Comparison of ENCODE assay signal across 29 cellular contexts in genomic region chr18:68469049-68469625, GRCh38.
"Had no signal": no experiment of that assay in that cellular context is flagged by ENCODE, and none has a peak within 500 bp of the region (broad histone marks: within the 10 kb centered on the region; RNA-seq: fewer than 3 reads in every experiment).

No MANE protein-coding gene starts in this region.

- DNase-seq: activated CD4-positive, alpha-beta T cell treated with anti-CD3 and anti-CD28 coated beads, Interleukin-2, amount 10 ng/mL, durations not matched to agents 24 days and 14 days; activated CD4-positive, alpha-beta T cell treated with anti-CD3 and anti-CD28 coated beads, Interleukin-2, amount 50 U/mL, for 4 hours; activated CD8-positive, alpha-beta T cell treated with anti-CD3 and anti-CD28 coated beads for 36 hours; activated gamma-delta T cell treated with Interleukin-2 at 50 U/mL for 16 hours; activated naive CD4-positive, alpha-beta T cell treated with anti-CD3 and anti-CD28 coated beads for 36 hours; activated T-cell treated with anti-CD3 and anti-CD28 coated beads, Interleukin-2, amount 50 U/mL, for 24 hours; adrenal gland; body of pancreas; NCI-H1105 treated with DMSO at 0.1 percent for 48 hours; NCI-H1436; NCI-H1694; NCI-H1930; NCI-H2081 treated with DMSO at 0.1 percent for 48 hours; NCI-H510A; NCI-H526; NCI-H748 treated with DMSO at 0.1 percent for 48 hours; NK-92 treated with Interleukin-12 subunit alpha and Interleukin-12 subunit beta, amount 100 ng/mL, for 24 hours; PC-9; SIG-M5; SW 1271; T-helper 1 cell; T-helper 2 cell; T-helper 9 cell; WERI-Rb-1 had no signal

- H3K27me3 ChIP-seq: adrenal gland, body of pancreas, breast epithelium had no signal

- H3K4me3 ChIP-seq: adrenal gland, body of pancreas, breast epithelium, PC-9 had no signal

- H3K36me3 Mint-ChIP-seq: activated naive CD4-positive, alpha-beta T cell treated with anti-CD3 and anti-CD28 coated beads, Interleukin-2, amount 50 U/mL, for 72 hours had no signal

- H2AFZ ChIP-seq: PC-9 had no signal

- H3K4me3 Mint-ChIP-seq: activated CD4-positive, alpha-beta T cell treated with anti-CD3 and anti-CD28 coated beads, Interleukin-2, amount 10 ng/mL, durations not matched to agents 24 days and 14 days; activated CD8-positive, alpha-beta T cell treated with anti-CD3 and anti-CD28 coated beads for 36 hours; activated naive CD4-positive, alpha-beta T cell treated with anti-CD3 and anti-CD28 coated beads for 36 hours; activated T-cell treated with anti-CD3 and anti-CD28 coated beads, Interleukin-2, amount 50 U/mL, for 24 hours; activated T-helper 1 cell treated with anti-CD3 and anti-CD28 coated beads, Interleukin-12 subunit alpha, Interleukin-12 subunit beta, Interleukin-2, Interleukin-4 antibody, amounts not matched to agents 30 ng/mL and 10 ng/mL and 1 ng/mL, durations not matched to agents 14 hours and 24 hours and 36 hours had no signal

- H3K27ac Mint-ChIP-seq: activated CD4-positive, alpha-beta T cell treated with anti-CD3 and anti-CD28 coated beads, Interleukin-2, amount 10 ng/mL, durations not matched to agents 24 days and 14 days; activated CD8-positive, alpha-beta T cell treated with anti-CD3 and anti-CD28 coated beads for 36 hours; activated naive CD4-positive, alpha-beta T cell treated with anti-CD3 and anti-CD28 coated beads for 36 hours; activated naive CD4-positive, alpha-beta T cell treated with anti-CD3 and anti-CD28 coated beads, Interleukin-2, amount 50 U/mL, for 72 hours; activated T-cell treated with anti-CD3 and anti-CD28 coated beads, Interleukin-2, amount 50 U/mL, for 24 hours; activated T-helper 1 cell treated with anti-CD3 and anti-CD28 coated beads, Interleukin-12 subunit alpha, Interleukin-12 subunit beta, Interleukin-2, Interleukin-4 antibody, amounts not matched to agents 30 ng/mL and 10 ng/mL and 1 ng/mL, durations not matched to agents 14 hours and 24 hours and 36 hours had no signal

- H3K27ac ChIP-seq: adrenal gland, body of pancreas, breast epithelium, PC-9, RWPE1, WERI-Rb-1 had no signal

- H3K9me3 Mint-ChIP-seq: activated CD4-positive, alpha-beta T cell treated with anti-CD3 and anti-CD28 coated beads, Interleukin-2, amount 10 ng/mL, durations not matched to agents 24 days and 14 days; activated CD8-positive, alpha-beta T cell treated with anti-CD3 and anti-CD28 coated beads for 36 hours; activated naive CD4-positive, alpha-beta T cell treated with anti-CD3 and anti-CD28 coated beads for 36 hours; activated naive CD4-positive, alpha-beta T cell treated with anti-CD3 and anti-CD28 coated beads, Interleukin-2, amount 50 U/mL, for 72 hours; activated T-cell treated with anti-CD3 and anti-CD28 coated beads, Interleukin-2, amount 50 U/mL, for 24 hours; activated T-helper 1 cell treated with anti-CD3 and anti-CD28 coated beads, Interleukin-12 subunit alpha, Interleukin-12 subunit beta, Interleukin-2, Interleukin-4 antibody, amounts not matched to agents 30 ng/mL and 10 ng/mL and 1 ng/mL, durations not matched to agents 14 hours and 24 hours and 36 hours had no signal

- H3K9me3 ChIP-seq: adrenal gland, body of pancreas, breast epithelium had no signal

- H3K4me1 Mint-ChIP-seq: activated CD4-positive, alpha-beta T cell treated with anti-CD3 and anti-CD28 coated beads, Interleukin-2, amount 10 ng/mL, durations not matched to agents 24 days and 14 days had no signal

- H3K27me3 Mint-ChIP-seq: activated CD4-positive, alpha-beta T cell treated with anti-CD3 and anti-CD28 coated beads, Interleukin-2, amount 10 ng/mL, durations not matched to agents 24 days and 14 days; activated CD8-positive, alpha-beta T cell treated with anti-CD3 and anti-CD28 coated beads for 36 hours had no signal

- H3K4me2 ChIP-seq: PC-9 had no signal

- H3K36me3 ChIP-seq: adrenal gland, breast epithelium, WERI-Rb-1 had no signal

- ATAC-seq: activated CD8-positive, alpha-beta T cell treated with anti-CD3 and anti-CD28 coated beads for 36 hours; activated naive CD4-positive, alpha-beta T cell treated with anti-CD3 and anti-CD28 coated beads, Interleukin-2, amount 50 U/mL, for 72 hours; body of pancreas; Right ventricle myocardium inferior had no signal

- H3K4me1 ChIP-seq: adrenal gland, body of pancreas, breast epithelium had no signal
